In genomic region chr12:52220456-52220855, GRCh38 we compare ENCODE assay signal across 22 cellular contexts. TPM values are rescaled to one million over a fixed set of nuclear protein-coding genes. Genes with fewer than 3 reads are reported as not detected.
"Had no signal": no experiment of that assay in that cellular context is flagged by ENCODE, and none has a peak within 500 bp of the region (broad histone marks: within the 10 kb centered on the region; RNA-seq: fewer than 3 reads in every experiment).

No MANE protein-coding gene starts in this region.

- H3K27ac Mint-ChIP-seq: naive thymus-derived CD8-positive, alpha-beta T cell had no signal

- H3K36me3 ChIP-seq: esophagus muscularis mucosa, gastrocnemius medialis, neutrophil, stomach, thoracic aorta had no signal

- FAIRE-seq: keratinocyte, urothelium cell line had no signal

- H3K4me3 ChIP-seq: esophagus muscularis mucosa, gastrocnemius medialis, lung, mucosa of descending colon, psoas muscle, skin epidermis, stomach, thoracic aorta had no signal

- H3K9me3 ChIP-seq: esophagus muscularis mucosa, gastrocnemius medialis, mucosa of descending colon, neutrophil, psoas muscle, thoracic aorta had no signal

- H3K4me3 Mint-ChIP-seq: naive thymus-derived CD8-positive, alpha-beta T cell had no signal

- H3K27ac ChIP-seq: esophagus muscularis mucosa, gastrocnemius medialis, neutrophil, psoas muscle, thoracic aorta had no signal

- ATAC-seq: gastrocnemius medialis; left cardiac atrium; left ventricle myocardium superior; naive thymus-derived CD8-positive, alpha-beta T cell; psoas muscle; sciatic nerve had no signal

- H3K27me3 ChIP-seq: gastrocnemius medialis had no signal

- H3K4me1 Mint-ChIP-seq: naive thymus-derived CD8-positive, alpha-beta T cell had no signal

- H3K9me3 Mint-ChIP-seq: naive thymus-derived CD8-positive, alpha-beta T cell had no signal

- H3K36me3 Mint-ChIP-seq: naive thymus-derived CD8-positive, alpha-beta T cell had no signal

- DNase-seq: effector memory CD4-positive, alpha-beta T cell; gastrocnemius medialis; glutamatergic neuron; left cardiac atrium; left ventricle myocardium superior; mucosa of descending colon; naive thymus-derived CD8-positive, alpha-beta T cell; psoas muscle; retina; stimulated activated CD4-positive, alpha-beta T cell treated with anti-CD3 and anti-CD28 coated beads, Interleukin-12 subunit alpha, Interleukin-12 subunit beta, amount 100 ng/mL, for 4 hours; stimulated activated naive CD4-positive, alpha-beta T cell; stomach; substantia nigra had no signal

RNA-seq across cellular contexts. Expression of gene KRT7, which starts 12.6 kb away (rescaled TPM):
- total RNA-seq: naive thymus-derived CD8-positive, alpha-beta T cell had no signal
- polyA plus RNA-seq: naive thymus-derived CD8-positive, alpha-beta T cell; neural cell had no signal

RNA-seq across cellular contexts. Expression of gene KRT80, which starts 28.6 kb away (rescaled TPM):
- total RNA-seq: left ventricle myocardium superior; naive thymus-derived CD8-positive, alpha-beta T cell had no signal
- polyA plus RNA-seq: naive thymus-derived CD8-positive, alpha-beta T cell; neural cell had no signal

RNA-seq across cellular contexts. Expression of gene KRT86, which starts 54.0 kb away (rescaled TPM):
- total RNA-seq: left cardiac atrium; left ventricle myocardium superior; naive thymus-derived CD8-positive, alpha-beta T cell; stomach had no signal
- polyA plus RNA-seq: keratinocyte; naive thymus-derived CD8-positive, alpha-beta T cell; neural cell; stomach had no signal
